In the genomic region with DNA sequence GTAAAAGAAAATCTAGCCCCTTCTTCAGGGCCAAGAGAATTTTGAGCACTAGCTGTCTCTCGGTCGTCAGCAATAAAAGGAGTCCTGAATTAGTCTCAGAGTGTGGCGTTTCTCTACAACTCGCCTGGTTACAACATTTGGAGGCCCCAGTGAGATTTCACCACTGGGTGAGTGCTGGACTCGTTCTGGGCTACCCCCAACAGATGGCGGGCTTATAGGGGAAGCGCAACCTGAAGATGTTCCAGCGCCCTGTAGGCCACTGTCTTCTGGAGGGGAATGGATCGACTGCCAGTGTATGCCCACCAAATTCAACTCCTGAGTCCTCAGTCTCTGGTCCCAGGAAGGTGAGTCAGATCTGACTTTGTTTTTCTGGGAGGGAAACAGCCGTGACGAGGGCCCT, we compare ENCODE assay signal across 1 cellular context.
TF ChIP-seq lines count a peak whose summit lies in the region.

No MANE protein-coding gene starts in this region.

TF ChIP-seq in IMR-90, 13 proteins besides CTCF, POLR2A, EP300 and RAD21:
- no peak for TF ChIP-seq CHD1 (IDR thresholded peaks at IDR 0.05; ENCODE audit: low read depth, low read length)
